ENCODE assay signal across 17 cellular contexts in genomic region chr18:47996091-47996541, GRCh38.
DNase-seq lines count a peak whose midpoint lies in the region; ATAC-seq and TF ChIP-seq lines count a peak whose summit lies in the region.
"Had no signal": no experiment of that assay in that cellular context is flagged by ENCODE, and none has a peak within 500 bp of the region (broad histone marks: within the 10 kb centered on the region; RNA-seq: fewer than 3 reads in every experiment).

No MANE protein-coding gene starts in this region.

- peaks cover 17% of the 10 kb centered on the region for H3K4me1 Mint-ChIP-seq in GM23338
- H3K4me1 Mint-ChIP-seq: activated CD4-positive, alpha-beta T cell treated with anti-CD3 and anti-CD28 coated beads, Interleukin-2, amount 10 ng/mL, durations not matched to agents 24 days and 14 days had no signal

- H3K27me3 Mint-ChIP-seq in GM23338 (ENCODE audit: insufficient read depth, low read depth, poor library complexity): peaks cover 4% of the 10 kb centered on the region

- intact Hi-C loops in aorta (cut with DNase I): no loop called here

- peaks cover 13% of the 10 kb centered on the region for H3K9me3 Mint-ChIP-seq in GM23338

- H3K27me3 ChIP-seq in GM23338 (ENCODE audit: insufficient read depth) (no peaks in the 10 kb centered on the region), aorta (ENCODE audit: control insufficient read depth in 1 of 2, insufficient read depth in 2 of 2, low read length in 1 of 2) (no peaks in the 10 kb centered on the region)
- H3K27me3 ChIP-seq: suprapubic skin had no signal

- H3F3A ChIP-seq in GM23338 (replicated peaks; ENCODE audit: low read depth): no peaks in the 10 kb centered on the region

- DNase-seq in GM23338 (ENCODE audit: low spot score) (no peak), NCI-H2171 (lab: John Stamatoyannopoulos, UW) (peak; percentile 55), cerebellum (ENCODE audit: low spot score) (peak; percentile 12), pons (ENCODE audit: low spot score) (peak; percentile 9), AG08396 (ENCODE audit: low spot score) (no peak), aorta (no peak), hepatic stellate cell (ENCODE audit: low spot score) (no peak), mesenteric fat pad (ENCODE audit: low spot score) (no peak)
- DNase-seq: activated CD4-positive, alpha-beta T cell treated with anti-CD3 and anti-CD28 coated beads, Interleukin-2, amount 10 ng/mL, durations not matched to agents 24 days and 14 days; activated T-cell treated with anti-CD3 and anti-CD28 coated beads, Interleukin-2, amount 50 U/mL, for 48 hours; CD4-positive, alpha-beta T cell; EL; NCI-H1105 treated with DMSO at 0.1 percent for 48 hours; psoas muscle; SHP77 had no signal

- no peak overlapping the region for H3K27ac Mint-ChIP-seq in GM23338
- H3K27ac Mint-ChIP-seq: activated CD4-positive, alpha-beta T cell treated with anti-CD3 and anti-CD28 coated beads, Interleukin-2, amount 10 ng/mL, durations not matched to agents 24 days and 14 days; CD4-positive, alpha-beta T cell had no signal

- H4K20me1 ChIP-seq in GM23338 (replicated peaks; ENCODE audit: insufficient read depth): no peaks in the 10 kb centered on the region

- H3K4me2 ChIP-seq in GM23338: no peak overlapping the region

- no peaks in the 10 kb centered on the region for H3K9me2 ChIP-seq in GM23338 (ENCODE audit: insufficient read depth)

- H3K4me1 ChIP-seq in GM23338 (ENCODE audit: insufficient read depth) (no peaks in the 10 kb centered on the region), aorta (ENCODE audit: control insufficient read depth in 1 of 2, insufficient read depth in 2 of 2, low read length in 2 of 2) (no peaks in the 10 kb centered on the region)
- H3K4me1 ChIP-seq: psoas muscle, suprapubic skin had no signal

- H2AFZ ChIP-seq in GM23338: no peak overlapping the region

- no peaks in the 10 kb centered on the region for H3K36me3 ChIP-seq in GM23338 (ENCODE audit: insufficient read depth)
- H3K36me3 ChIP-seq in aorta (ENCODE audit: control insufficient read depth in 1 of 2, insufficient read depth in 2 of 2, low read length in 1 of 2): no peaks in the 10 kb centered on the region
- H3K36me3 ChIP-seq: suprapubic skin had no signal

- peaks cover 5% of the 10 kb centered on the region for H3K9me3 ChIP-seq in aorta (ENCODE audit: control insufficient read depth, low read length)
- H3K9me3 ChIP-seq: suprapubic skin had no signal

- 50 to 61% methylated on average over 3 of the region's 3 CpGs for WGBS in aorta, 2 donors

- no peak overlapping the region for H3K4me3 ChIP-seq in GM23338
- no peak overlapping the region for H3K4me3 ChIP-seq in aorta (ENCODE audit: low read length in 2 of 2)
- H3K4me3 ChIP-seq: GM12878, psoas muscle, suprapubic skin had no signal

- peaks cover 7% of the 10 kb centered on the region; the same call in 2 of the 3 replicates for H3K36me3 Mint-ChIP-seq in GM23338 (ENCODE audit: low read depth)

- peak; percentile 34; the same call in 2 of the 3 replicates for ATAC-seq in GM23338
- ATAC-seq in aorta (ENCODE audit: low FRiP score): no peak
- ATAC-seq: GM12878, psoas muscle had no signal

- H3K4me3 Mint-ChIP-seq in GM23338: no peak overlapping the region
- H3K4me3 Mint-ChIP-seq: activated CD4-positive, alpha-beta T cell treated with anti-CD3 and anti-CD28 coated beads, Interleukin-2, amount 10 ng/mL, durations not matched to agents 24 days and 14 days; CD4-positive, alpha-beta T cell had no signal

- TF ChIP-seq CTCF in GM23338 (conservative IDR thresholded peaks at IDR 0.05; ENCODE audit: low read depth in 2 of 2): no peak

- H3K27ac ChIP-seq in GM23338 (ENCODE audit: low read depth) (no peak overlapping the region), aorta (ENCODE audit: low read depth in 1 of 2, low read length in 2 of 2) (no peak overlapping the region)
- H3K27ac ChIP-seq: psoas muscle, suprapubic skin had no signal

- no peaks in the 10 kb centered on the region for H3K79me2 ChIP-seq in GM23338 (replicated peaks; ENCODE audit: insufficient read depth)

TF ChIP-seq in GM23338, 12 proteins besides CTCF, POLR2A, EP300 and RAD21 (continues in another document):
- TF ChIP-seq, protein P1, sequence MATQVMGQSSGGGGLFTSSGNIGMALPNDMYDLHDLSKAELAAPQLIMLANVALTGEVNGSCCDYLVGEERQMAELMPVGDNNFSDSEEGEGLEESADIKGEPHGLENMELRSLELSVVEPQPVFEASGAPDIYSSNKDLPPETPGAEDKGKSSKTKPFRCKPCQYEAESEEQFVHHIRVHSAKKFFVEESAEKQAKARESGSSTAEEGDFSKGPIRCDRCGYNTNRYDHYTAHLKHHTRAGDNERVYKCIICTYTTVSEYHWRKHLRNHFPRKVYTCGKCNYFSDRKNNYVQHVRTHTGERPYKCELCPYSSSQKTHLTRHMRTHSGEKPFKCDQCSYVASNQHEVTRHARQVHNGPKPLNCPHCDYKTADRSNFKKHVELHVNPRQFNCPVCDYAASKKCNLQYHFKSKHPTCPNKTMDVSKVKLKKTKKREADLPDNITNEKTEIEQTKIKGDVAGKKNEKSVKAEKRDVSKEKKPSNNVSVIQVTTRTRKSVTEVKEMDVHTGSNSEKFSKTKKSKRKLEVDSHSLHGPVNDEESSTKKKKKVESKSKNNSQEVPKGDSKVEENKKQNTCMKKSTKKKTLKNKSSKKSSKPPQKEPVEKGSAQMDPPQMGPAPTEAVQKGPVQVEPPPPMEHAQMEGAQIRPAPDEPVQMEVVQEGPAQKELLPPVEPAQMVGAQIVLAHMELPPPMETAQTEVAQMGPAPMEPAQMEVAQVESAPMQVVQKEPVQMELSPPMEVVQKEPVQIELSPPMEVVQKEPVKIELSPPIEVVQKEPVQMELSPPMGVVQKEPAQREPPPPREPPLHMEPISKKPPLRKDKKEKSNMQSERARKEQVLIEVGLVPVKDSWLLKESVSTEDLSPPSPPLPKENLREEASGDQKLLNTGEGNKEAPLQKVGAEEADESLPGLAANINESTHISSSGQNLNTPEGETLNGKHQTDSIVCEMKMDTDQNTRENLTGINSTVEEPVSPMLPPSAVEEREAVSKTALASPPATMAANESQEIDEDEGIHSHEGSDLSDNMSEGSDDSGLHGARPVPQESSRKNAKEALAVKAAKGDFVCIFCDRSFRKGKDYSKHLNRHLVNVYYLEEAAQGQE (IDR thresholded peaks at IDR 0.05; ENCODE audit: unreplicated experiment): no peak
- TF ChIP-seq JUNB (IDR thresholded peaks at IDR 0.05; ENCODE audit: unreplicated experiment) (no peak), POLR2AphosphoS5 (IDR thresholded peaks at IDR 0.05; ENCODE audit: low read depth) (no peak), CREB1 (CRISPR knock-in tag; IDR thresholded peaks at IDR 0.05; ENCODE audit: low read depth) (no peak)
- TF ChIP-seq, protein P2, sequence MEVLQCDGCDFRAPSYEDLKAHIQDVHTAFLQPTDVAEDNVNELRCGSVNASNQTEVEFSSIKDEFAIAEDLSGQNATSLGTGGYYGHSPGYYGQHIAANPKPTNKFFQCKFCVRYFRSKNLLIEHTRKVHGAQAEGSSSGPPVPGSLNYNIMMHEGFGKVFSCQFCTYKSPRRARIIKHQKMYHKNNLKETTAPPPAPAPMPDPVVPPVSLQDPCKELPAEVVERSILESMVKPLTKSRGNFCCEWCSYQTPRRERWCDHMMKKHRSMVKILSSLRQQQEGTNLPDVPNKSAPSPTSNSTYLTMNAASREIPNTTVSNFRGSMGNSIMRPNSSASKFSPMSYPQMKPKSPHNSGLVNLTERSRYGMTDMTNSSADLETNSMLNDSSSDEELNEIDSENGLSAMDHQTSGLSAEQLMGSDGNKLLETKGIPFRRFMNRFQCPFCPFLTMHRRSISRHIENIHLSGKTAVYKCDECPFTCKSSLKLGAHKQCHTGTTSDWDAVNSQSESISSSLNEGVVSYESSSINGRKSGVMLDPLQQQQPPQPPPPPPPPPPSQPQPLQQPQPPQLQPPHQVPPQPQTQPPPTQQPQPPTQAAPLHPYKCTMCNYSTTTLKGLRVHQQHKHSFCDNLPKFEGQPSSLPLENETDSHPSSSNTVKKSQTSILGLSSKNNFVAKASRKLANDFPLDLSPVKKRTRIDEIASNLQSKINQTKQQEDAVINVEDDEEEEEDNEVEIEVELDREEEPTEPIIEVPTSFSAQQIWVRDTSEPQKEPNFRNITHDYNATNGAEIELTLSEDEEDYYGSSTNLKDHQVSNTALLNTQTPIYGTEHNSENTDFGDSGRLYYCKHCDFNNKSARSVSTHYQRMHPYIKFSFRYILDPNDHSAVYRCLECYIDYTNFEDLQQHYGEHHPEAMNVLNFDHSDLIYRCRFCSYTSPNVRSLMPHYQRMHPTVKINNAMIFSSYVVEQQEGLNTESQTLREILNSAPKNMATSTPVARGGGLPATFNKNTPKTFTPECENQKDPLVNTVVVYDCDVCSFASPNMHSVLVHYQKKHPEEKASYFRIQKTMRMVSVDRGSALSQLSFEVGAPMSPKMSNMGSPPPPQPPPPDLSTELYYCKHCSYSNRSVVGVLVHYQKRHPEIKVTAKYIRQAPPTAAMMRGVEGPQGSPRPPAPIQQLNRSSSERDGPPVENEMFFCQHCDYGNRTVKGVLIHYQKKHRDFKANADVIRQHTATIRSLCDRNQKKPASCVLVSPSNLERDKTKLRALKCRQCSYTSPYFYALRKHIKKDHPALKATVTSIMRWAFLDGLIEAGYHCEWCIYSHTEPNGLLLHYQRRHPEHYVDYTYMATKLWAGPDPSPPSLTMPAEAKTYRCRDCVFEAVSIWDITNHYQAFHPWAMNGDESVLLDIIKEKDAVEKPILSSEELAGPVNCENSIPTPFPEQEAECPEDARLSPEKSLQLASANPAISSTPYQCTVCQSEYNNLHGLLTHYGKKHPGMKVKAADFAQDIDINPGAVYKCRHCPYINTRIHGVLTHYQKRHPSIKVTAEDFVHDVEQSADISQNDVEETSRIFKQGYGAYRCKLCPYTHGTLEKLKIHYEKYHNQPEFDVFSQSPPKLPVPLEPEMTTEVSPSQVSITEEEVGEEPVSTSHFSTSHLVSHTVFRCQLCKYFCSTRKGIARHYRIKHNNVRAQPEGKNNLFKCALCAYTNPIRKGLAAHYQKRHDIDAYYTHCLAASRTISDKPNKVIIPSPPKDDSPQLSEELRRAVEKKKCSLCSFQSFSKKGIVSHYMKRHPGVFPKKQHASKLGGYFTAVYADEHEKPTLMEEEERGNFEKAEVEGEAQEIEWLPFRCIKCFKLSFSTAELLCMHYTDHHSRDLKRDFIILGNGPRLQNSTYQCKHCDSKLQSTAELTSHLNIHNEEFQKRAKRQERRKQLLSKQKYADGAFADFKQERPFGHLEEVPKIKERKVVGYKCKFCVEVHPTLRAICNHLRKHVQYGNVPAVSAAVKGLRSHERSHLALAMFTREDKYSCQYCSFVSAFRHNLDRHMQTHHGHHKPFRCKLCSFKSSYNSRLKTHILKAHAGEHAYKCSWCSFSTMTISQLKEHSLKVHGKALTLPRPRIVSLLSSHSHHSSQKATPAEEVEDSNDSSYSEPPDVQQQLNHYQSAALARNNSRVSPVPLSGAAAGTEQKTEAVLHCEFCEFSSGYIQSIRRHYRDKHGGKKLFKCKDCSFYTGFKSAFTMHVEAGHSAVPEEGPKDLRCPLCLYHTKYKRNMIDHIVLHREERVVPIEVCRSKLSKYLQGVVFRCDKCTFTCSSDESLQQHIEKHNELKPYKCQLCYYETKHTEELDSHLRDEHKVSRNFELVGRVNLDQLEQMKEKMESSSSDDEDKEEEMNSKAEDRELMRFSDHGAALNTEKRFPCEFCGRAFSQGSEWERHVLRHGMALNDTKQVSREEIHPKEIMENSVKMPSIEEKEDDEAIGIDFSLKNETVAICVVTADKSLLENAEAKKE (CRISPR knock-in tag; IDR thresholded peaks at IDR 0.05): no peak

Comparison
In these comparisons a context has a peak if more than half of its experiments do, and no peak if none do; other contexts are left out.
1. DNase-seq: peak in NCI-H2171 (single experiment), cerebellum (single experiment) and pons (single experiment); none in GM23338 (single experiment), AG08396 (single experiment), aorta (0 of 2), hepatic stellate cell (single experiment) and mesenteric fat pad (single experiment).